8 cellular contexts compared by ENCODE assay signal in genomic region chr16:3045758-3046505, GRCh38. TPM values are rescaled to one million over a fixed set of nuclear protein-coding genes. Genes with fewer than 3 reads are reported as not detected.
DNase-seq lines count a peak whose midpoint lies in the region; ATAC-seq, FAIRE-seq and TF ChIP-seq lines count a peak whose summit lies in the region.

No MANE protein-coding gene starts in this region.

- ATAC-seq in right lobe of liver (peak; percentile 36 to 68 (median 43)), GM21515 (IDR thresholded peaks at IDR 0.05; ENCODE audit: unreplicated experiment) (no peak)

- POLR2A ChIA-PET in MCF 10A (lab: Yijun Ruan, JAX), result interaction anchor here (0.7 to 0.9 kb wide), 3 partner anchors 12 to 89 kb away, joined by 3 to 4 read pairs (median 3); partner anchors contain the start of gene ZNF213

- peaks cover 47% of the 10 kb centered on the region for H3K27me3 Mint-ChIP-seq in MCF 10A (ENCODE audit: insufficient read depth, unreplicated experiment)

- no peaks in the 10 kb centered on the region for H3K9me2 ChIP-seq in Karpas-422 (replicated peaks; ENCODE audit: insufficient read depth, low read length)

- H3K9ac ChIP-seq in Karpas-422 (ENCODE audit: low read length), result peak overlapping the region; percentile 53

- no peak overlapping the region for H3K27ac Mint-ChIP-seq in MCF 10A (ENCODE audit: low read depth, unreplicated experiment)

- H3K4me2 ChIP-seq in Karpas-422 (ENCODE audit: low read depth, low read length, poor library complexity, severe bottlenecking), result peak overlapping the region; percentile 67

- peak overlapping the region; percentile 43 for H3K4me3 Mint-ChIP-seq in MCF 10A (ENCODE audit: unreplicated experiment)

- H3K79me2 ChIP-seq in Karpas-422 (ENCODE audit: low read length), result no peaks in the 10 kb centered on the region

- H3K27ac ChIP-seq in Karpas-422 (ENCODE audit: low read length) (no peak overlapping the region), right lobe of liver (no peak overlapping the region)

- H4K20me1 ChIP-seq in Karpas-422 (ENCODE audit: insufficient read depth, low read depth, low read length), result no peaks in the 10 kb centered on the region

- WGBS in right lobe of liver (ENCODE audit: insufficient coverage, low coverage, low lambda C conversion rate, missing lambda C conversion rate), result under 1% methylated on average over 28 of the region's 65 CpGs

- FAIRE-seq in urothelium cell line (lab: Jason Lieb, UNC), result no peak

- no peaks in the 10 kb centered on the region for H3K27me3 ChIP-seq in Karpas-422 (ENCODE audit: low read length)
- H3K27me3 ChIP-seq in right lobe of liver, result peaks cover 0 to 25% of the 10 kb centered on the region in 2 donors

- H3K36me3 Mint-ChIP-seq in MCF 10A (ENCODE audit: insufficient read depth, unreplicated experiment), result no peaks in the 10 kb centered on the region

- peak overlapping the region; percentile 59; the same call in 1 of the 2 replicates for H3K4me3 ChIP-seq in Karpas-422 (ENCODE audit: low read length)
- H3K4me3 ChIP-seq in right lobe of liver, result peak overlapping the region; percentile 21 to 40 (median 26)

- no peak for TF ChIP-seq CTCF in MCF 10A (IDR thresholded peaks at IDR 0.05; ENCODE audit: unreplicated experiment)
- TF ChIP-seq CTCF in right lobe of liver (IDR thresholded peaks at IDR 0.05), result no peak

- CTCF ChIA-PET in MCF 10A (lab: Yijun Ruan, JAX), result no interaction called here

- H2AFZ ChIP-seq in Karpas-422 (ENCODE audit: low read length), result no peak overlapping the region

- no peaks in the 10 kb centered on the region for H3K4me1 Mint-ChIP-seq in MCF 10A (ENCODE audit: insufficient read depth, unreplicated experiment)

- no peaks in the 10 kb centered on the region for H3K9me3 ChIP-seq in Karpas-422 (ENCODE audit: low read length)
- H3K9me3 ChIP-seq in right lobe of liver, result no peaks in the 10 kb centered on the region

- H3K36me3 ChIP-seq in Karpas-422 (ENCODE audit: insufficient read depth, low read length), result no peaks in the 10 kb centered on the region
- H3K36me3 ChIP-seq in right lobe of liver, result no peaks in the 10 kb centered on the region

- H3K9me3 Mint-ChIP-seq in MCF 10A (ENCODE audit: unreplicated experiment), result no peaks in the 10 kb centered on the region

- H3K4me1 ChIP-seq in Karpas-422 (ENCODE audit: low read length) (peaks cover 15% of the 10 kb centered on the region), right lobe of liver (peaks cover 0 to 16% (median 0%) of the 10 kb centered on the region in 4 donors)

- intact Hi-C loops in MCF 10A (cut with micrococcal nuclease), result no loop called here
- intact Hi-C loops in right lobe of liver (cut with DNase I), result no loop called here

- BruUV-seq in MCF 10A (replicated peaks; lab: Mats Ljungman, UMichigan), result no TSS peak

- no peak for TF ChIP-seq POLR2A in right lobe of liver (IDR thresholded peaks at IDR 0.05)

- peak; percentile 42 for DNase-seq in COLO668 (lab: John Stamatoyannopoulos, UW; ENCODE audit: unreplicated experiment)
- DNase-seq in Karpas-422, result no peak
- DNase-seq in MCF 10A (ENCODE audit: unreplicated experiment), result no peak
- DNase-seq in right lobe of liver, result no peak
- DNase-seq in urothelium cell line (ENCODE audit: low spot score), result peak; percentile 65
- DNase-seq in SK-N-DZ (ENCODE audit: low spot score), result no peak
- no peak for DNase-seq in NCI-H774 (lab: John Stamatoyannopoulos, UW)

RNA-seq across cellular contexts. Expression of gene MMP25, which starts 0.4 kb away (rescaled TPM):
- 0.15 and 0.47 TPM in 2 replicates for total RNA-seq in Karpas-422 (2014; rRNA removed; shearing (Covaris generic); ENCODE audit: low replicate concordance)
- total RNA-seq in MCF 10A (2022), result 0.26 and 0.64 TPM in 2 replicates
- 1 to 10 TPM; 1.3 to 2.0 (median 1.6) TPM for total RNA-seq in right lobe of liver
- polyA plus RNA-seq in SK-N-DZ (2014; cell fraction: cytosol; rRNA removed), result not detected in 2 replicates
- polyA plus RNA-seq in SK-N-DZ (2014; cell fraction: nucleus; rRNA removed), result not detected in 2 replicates

RNA-seq across cellular contexts. Expression of gene BICDL2, which starts 9.2 kb away (rescaled TPM):
- total RNA-seq in Karpas-422 (2014; rRNA removed; shearing (Covaris generic); ENCODE audit: low replicate concordance), result not detected in 2 replicates
- 0.23 and 0.39 TPM in 2 replicates for total RNA-seq in MCF 10A (2022)
- under 1 TPM in 5 of 6 experiments, not detected in 1; 0.11 to 0.58 (median 0.48) TPM for total RNA-seq in right lobe of liver
- not detected in 2 replicates for polyA plus RNA-seq in SK-N-DZ (2014; cell fraction: cytosol; rRNA removed)
- polyA plus RNA-seq in SK-N-DZ (2014; cell fraction: nucleus; rRNA removed), result 0.73 TPM in 1 of 2 replicates, not detected in the other

RNA-seq across cellular contexts. Expression of gene IL32, which starts 19.5 kb away (rescaled TPM):
- total RNA-seq in Karpas-422 (2014; rRNA removed; shearing (Covaris generic); ENCODE audit: low replicate concordance), result not detected in 2 replicates
- total RNA-seq in MCF 10A (2022), result 24.0 and 29.8 TPM in 2 replicates
- 1,000 to 10,000 TPM in 2 of 6 experiments, 100 to 1,000 TPM in 4; 204 to 1,268 (median 669) TPM for total RNA-seq in right lobe of liver
- polyA plus RNA-seq in SK-N-DZ (2014; cell fraction: cytosol; rRNA removed), result not detected in 2 replicates
- polyA plus RNA-seq in SK-N-DZ (2014; cell fraction: nucleus; rRNA removed), result not detected in 2 replicates

RNA-seq across cellular contexts. Expression of gene THOC6, which starts 22.1 kb away (rescaled TPM):
- total RNA-seq in Karpas-422 (2014; rRNA removed; shearing (Covaris generic); ENCODE audit: low replicate concordance), result 20.0 and 35.8 TPM in 2 replicates
- 36.8 and 53.1 TPM in 2 replicates for total RNA-seq in MCF 10A (2022)
- 10 to 100 TPM in 2 of 6 experiments, 1 to 10 TPM in 4; 7.7 to 15.7 (median 9.7) TPM for total RNA-seq in right lobe of liver
- polyA plus RNA-seq in SK-N-DZ (2014; cell fraction: cytosol; rRNA removed), result 41.7 and 45.1 TPM in 2 replicates
- polyA plus RNA-seq in SK-N-DZ (2014; cell fraction: nucleus; rRNA removed), result 78.3 and 95.2 TPM in 2 replicates

RNA-seq across cellular contexts. Expression of gene HCFC1R1, which starts 22.2 kb away (rescaled TPM):
- 51.7 and 67.8 TPM in 2 replicates for total RNA-seq in Karpas-422 (2014; rRNA removed; shearing (Covaris generic); ENCODE audit: low replicate concordance)
- 13.6 and 20.4 TPM in 2 replicates for total RNA-seq in MCF 10A (2022)
- 10 to 100 TPM in 5 of 6 experiments, 1 to 10 TPM in 1; 9.7 to 14.6 (median 12.1) TPM for total RNA-seq in right lobe of liver
- 30.6 and 31.8 TPM in 2 replicates for polyA plus RNA-seq in SK-N-DZ (2014; cell fraction: cytosol; rRNA removed)
- polyA plus RNA-seq in SK-N-DZ (2014; cell fraction: nucleus; rRNA removed), result 38.4 and 41.5 TPM in 2 replicates

Comparison
In these comparisons a context has a peak if more than half of its experiments do, and no peak if none do; other contexts are left out.
1. DNase-seq: peak in COLO668 (single experiment) and urothelium cell line (single experiment); none in Karpas-422 (single experiment), MCF 10A (single experiment), right lobe of liver (0 of 3), SK-N-DZ (single experiment) and NCI-H774 (single experiment).
2. RNA of gene IL32, which starts 19.5 kb away (total RNA-seq): 204 to 1,268 TPM in right lobe of liver and 24.0 to 29.8 TPM in MCF 10A; not detected in Karpas-422; every median in the first group is over 10 times any median in the second.